In genomic region chr22:46656856-46657654, GRCh38 we compare ENCODE assay signal across 18 cellular contexts. TPM values are rescaled to one million over a fixed set of nuclear protein-coding genes. Genes with fewer than 3 reads are reported as not detected.
A peak's percentile ranks its signal among the peaks of the same experiment; 100 is the strongest.
DNase-seq lines count a peak whose midpoint lies in the region; ATAC-seq, FAIRE-seq and TF ChIP-seq lines count a peak whose summit lies in the region.
"Had no signal": no experiment of that assay in that cellular context is flagged by ENCODE, and none has a peak within 500 bp of the region (broad histone marks: within the 10 kb centered on the region; RNA-seq: fewer than 3 reads in every experiment).

No MANE protein-coding gene starts in this region.

- no peak overlapping the region for H3K4me3 Mint-ChIP-seq in activated CD4-positive, alpha-beta memory T cell treated with anti-CD3 and anti-CD28 coated beads for 36 hours
- no peak overlapping the region for H3K4me3 Mint-ChIP-seq in activated CD4-positive, alpha-beta memory T cell treated with anti-CD3 and anti-CD28 coated beads, Interleukin-2, amount 10 ng/mL, durations not matched to agents 7 days and 5 days
- no peak overlapping the region for H3K4me3 Mint-ChIP-seq in H9
- no peak overlapping the region for H3K4me3 Mint-ChIP-seq in central memory CD8-positive, alpha-beta T cell
- H3K4me3 Mint-ChIP-seq: CD8-positive, alpha-beta memory T cell had no signal

- peak overlapping the region; percentile 78 for H3K4me2 ChIP-seq in BLaER1
- H3K4me2 ChIP-seq in H9 (ENCODE audit: insufficient read depth, insufficient read length, low read length) = no peak overlapping the region
- H3K4me2 ChIP-seq: A549 had no signal

- peaks cover 91% of the 10 kb centered on the region for H3K4me1 ChIP-seq in BLaER1
- no peaks in the 10 kb centered on the region for H3K4me1 ChIP-seq in H9 (ENCODE audit: insufficient read depth, low read length)
- H3K4me1 ChIP-seq: HAP-1 had no signal

- CTCF ChIA-PET in activated CD4-positive, alpha-beta memory T cell treated with anti-CD3 and anti-CD28 coated beads for 36 hours (lab: Charles Lee) = no interaction called here
- CTCF ChIA-PET in activated CD4-positive, alpha-beta memory T cell treated with anti-CD3 and anti-CD28 coated beads, Interleukin-2, amount 10 ng/mL, durations not matched to agents 7 days and 5 days (lab: Charles Lee) = no interaction called here

- no peaks in the 10 kb centered on the region for H3K79me2 ChIP-seq in H9 (ENCODE audit: insufficient read depth, low read length)

- no peaks in the 10 kb centered on the region for H3K9me3 Mint-ChIP-seq in activated CD4-positive, alpha-beta memory T cell treated with anti-CD3 and anti-CD28 coated beads for 36 hours
- H3K9me3 Mint-ChIP-seq in activated CD4-positive, alpha-beta memory T cell treated with anti-CD3 and anti-CD28 coated beads, Interleukin-2, amount 10 ng/mL, durations not matched to agents 7 days and 5 days = no peaks in the 10 kb centered on the region
- no peaks in the 10 kb centered on the region; a peak in 1 of 5 replicates for H3K9me3 Mint-ChIP-seq in H9
- no peaks in the 10 kb centered on the region for H3K9me3 Mint-ChIP-seq in central memory CD8-positive, alpha-beta T cell
- H3K9me3 Mint-ChIP-seq: CD8-positive, alpha-beta memory T cell had no signal

- no peaks in the 10 kb centered on the region for H3K27me3 Mint-ChIP-seq in activated CD4-positive, alpha-beta memory T cell treated with anti-CD3 and anti-CD28 coated beads for 36 hours
- no peaks in the 10 kb centered on the region for H3K27me3 Mint-ChIP-seq in activated CD4-positive, alpha-beta memory T cell treated with anti-CD3 and anti-CD28 coated beads, Interleukin-2, amount 10 ng/mL, durations not matched to agents 7 days and 5 days
- H3K27me3 Mint-ChIP-seq in H9 (ENCODE audit: low read depth) = no peaks in the 10 kb centered on the region
- no peaks in the 10 kb centered on the region for H3K27me3 Mint-ChIP-seq in central memory CD8-positive, alpha-beta T cell
- H3K27me3 Mint-ChIP-seq: CD8-positive, alpha-beta memory T cell had no signal

- H3K27me3 ChIP-seq in BLaER1 = no peaks in the 10 kb centered on the region
- H3K27me3 ChIP-seq in H9 (ENCODE audit: insufficient read depth, low read length) = no peaks in the 10 kb centered on the region

- H2BK5ac ChIP-seq in H9 (ENCODE audit: insufficient read length, low read length) = no peak overlapping the region

- TF ChIP-seq CTCF in H9 (conservative IDR thresholded peaks at IDR 0.05) = no peak

- H3K14ac ChIP-seq in H9 (ENCODE audit: insufficient read depth, low read length) = no peak overlapping the region; the same call in 1 of the 2 replicates

- H2BK12ac ChIP-seq in H9 (ENCODE audit: insufficient read length, low read depth, low read length) = no peak overlapping the region

- peaks cover 96% of the 10 kb centered on the region for H4K20me1 ChIP-seq in BLaER1
- no peaks in the 10 kb centered on the region for H4K20me1 ChIP-seq in H9 (ENCODE audit: control insufficient read depth, insufficient read depth, insufficient read length)

- H3K9me3 ChIP-seq in BLaER1 (no peaks in the 10 kb centered on the region), H9 (ENCODE audit: control insufficient read depth, low read depth, low read length) (no peaks in the 10 kb centered on the region)
- H3K9me3 ChIP-seq: A549, HAP-1 had no signal

- no CpG with 5 or more reads among the region's 15 CpGs for WGBS in H9 (ENCODE audit: extremely low coverage, insufficient read length, low lambda C conversion rate)

- H3K4ac ChIP-seq in H9 (ENCODE audit: low read depth, low read length) = no peak overlapping the region

- intact Hi-C loops in activated CD4-positive, alpha-beta memory T cell treated with anti-CD3 and anti-CD28 coated beads for 36 hours (cut with micrococcal nuclease) = no loop called here

- no peak overlapping the region for H2AK5ac ChIP-seq in H9 (ENCODE audit: insufficient read length, low read length)

- H3K18ac ChIP-seq in H9 (ENCODE audit: insufficient read length, low read depth, low read length) = no peak overlapping the region

- H2BK15ac ChIP-seq in H9 (ENCODE audit: low read depth, low read length) = no peak overlapping the region

- no peaks in the 10 kb centered on the region for H3K79me1 ChIP-seq in H9 (ENCODE audit: insufficient read depth, low read depth, low read length, poor library complexity, severe bottlenecking)

- H3K23me2 ChIP-seq in H9 (ENCODE audit: insufficient read length, low read depth, low read length, poor library complexity, severe bottlenecking) = no peaks in the 10 kb centered on the region

- ATAC-seq in central memory CD8-positive, alpha-beta T cell (replicated peaks; ENCODE audit: extremely low read depth, poor library complexity, severe bottlenecking) = no peak
- ATAC-seq: A549 had no signal

- H3K4me3 ChIP-seq in BLaER1 = no peak overlapping the region
- H3K4me3 ChIP-seq: A549, HAP-1 had no signal

- no peak overlapping the region for H3T11ph ChIP-seq in H9 (ENCODE audit: low read length)

- H2BK120ac ChIP-seq in H9 (ENCODE audit: low read depth, low read length, poor library complexity, severe bottlenecking) = no peak overlapping the region

- POLR2A ChIA-PET in activated CD4-positive, alpha-beta memory T cell treated with anti-CD3 and anti-CD28 coated beads for 36 hours (lab: Charles Lee) = no interaction called here
- POLR2A ChIA-PET in activated CD4-positive, alpha-beta memory T cell treated with anti-CD3 and anti-CD28 coated beads, Interleukin-2, amount 10 ng/mL, durations not matched to agents 7 days and 5 days (lab: Charles Lee) = no interaction called here

- H3K9ac ChIP-seq in BLaER1 = peak overlapping the region; percentile 61
- no peak overlapping the region for H3K9ac ChIP-seq in H9 (ENCODE audit: extremely low read depth, insufficient read length, low read length)

- H3K36me3 ChIP-seq in BLaER1 = peaks cover 47% of the 10 kb centered on the region
- H3K36me3 ChIP-seq: HAP-1 had no signal

- no peak overlapping the region for H4K8ac ChIP-seq in H9 (replicated peaks; ENCODE audit: insufficient read length, low read depth, low read length)

- H3K27ac ChIP-seq in BLaER1 = peak overlapping the region; percentile 63
- H3K27ac ChIP-seq in H9 (ENCODE audit: insufficient read length, low read depth, low read length) = no peak overlapping the region
- H3K27ac ChIP-seq: A549 had no signal

- no peak overlapping the region for H2AFZ ChIP-seq in H9 (ENCODE audit: low read length)

- no peak for DNase-seq in activated CD4-positive, alpha-beta memory T cell treated with anti-CD3 and anti-CD28 coated beads for 36 hours
- DNase-seq in activated CD4-positive, alpha-beta memory T cell treated with anti-CD3 and anti-CD28 coated beads, Interleukin-2, amount 10 ng/mL, durations not matched to agents 7 days and 5 days = no peak
- DNase-seq in H9 = no peak
- DNase-seq in central memory CD8-positive, alpha-beta T cell (ENCODE audit: low spot score in 2 of 2) = no peak
- no peak for DNase-seq in HTR-8/SVneo (ENCODE audit: insufficient read length, low spot score)
- no peak for DNase-seq in effector CD4-positive, alpha-beta T cell
- no peak for DNase-seq in NCI-H748 (lab: John Stamatoyannopoulos, UW; ENCODE audit: unreplicated experiment)
- DNase-seq: CD8-positive, alpha-beta memory T cell; NCI-H1417; NCI-H187 treated with DMSO at 0.1 percent for 48 hours; NCI-H2227 treated with DMSO at 0.1 percent for 48 hours; NCI-H524; SHP77 treated with DMSO at 0.1 percent for 48 hours had no signal

- no peak overlapping the region for H3K56ac ChIP-seq in H9 (ENCODE audit: insufficient read length, low read depth, low read length)

- no peak overlapping the region for H4K5ac ChIP-seq in H9 (ENCODE audit: insufficient read length, low read depth, low read length)

- FAIRE-seq in HTR-8/SVneo (lab: Jason Lieb, UNC) = no peak
- FAIRE-seq: A549, GM12892, GM18507 had no signal

- no peak overlapping the region for H2BK20ac ChIP-seq in H9 (ENCODE audit: low read depth, low read length, poor library complexity, severe bottlenecking)

- H3K36me3 Mint-ChIP-seq in activated CD4-positive, alpha-beta memory T cell treated with anti-CD3 and anti-CD28 coated beads for 36 hours = peaks cover 2% of the 10 kb centered on the region
- no peaks in the 10 kb centered on the region for H3K36me3 Mint-ChIP-seq in activated CD4-positive, alpha-beta memory T cell treated with anti-CD3 and anti-CD28 coated beads, Interleukin-2, amount 10 ng/mL, durations not matched to agents 7 days and 5 days (ENCODE audit: low read depth)
- H3K36me3 Mint-ChIP-seq in H9 (ENCODE audit: insufficient read depth in 1 of 3, low read depth in 3 of 3) = no peaks in the 10 kb centered on the region
- peaks cover 4% of the 10 kb centered on the region for H3K36me3 Mint-ChIP-seq in central memory CD8-positive, alpha-beta T cell (ENCODE audit: insufficient read depth)

- peak overlapping the region; percentile 14 for H3K27ac Mint-ChIP-seq in activated CD4-positive, alpha-beta memory T cell treated with anti-CD3 and anti-CD28 coated beads for 36 hours
- no peak overlapping the region for H3K27ac Mint-ChIP-seq in activated CD4-positive, alpha-beta memory T cell treated with anti-CD3 and anti-CD28 coated beads, Interleukin-2, amount 10 ng/mL, durations not matched to agents 7 days and 5 days
- H3K27ac Mint-ChIP-seq in H9 = peak overlapping the region in 2 of 3 experiments; percentile 81 to 89; a peak in 4 of 7 replicates
- H3K27ac Mint-ChIP-seq in central memory CD8-positive, alpha-beta T cell (ENCODE audit: low read depth) = peak overlapping the region; percentile 83

- peaks cover 47% of the 10 kb centered on the region for H3K4me1 Mint-ChIP-seq in activated CD4-positive, alpha-beta memory T cell treated with anti-CD3 and anti-CD28 coated beads for 36 hours (ENCODE audit: low read depth)
- H3K4me1 Mint-ChIP-seq in activated CD4-positive, alpha-beta memory T cell treated with anti-CD3 and anti-CD28 coated beads, Interleukin-2, amount 10 ng/mL, durations not matched to agents 7 days and 5 days = peaks cover 41% of the 10 kb centered on the region
- peaks cover 8 to 11% of the 10 kb centered on the region in 2 experiments for H3K4me1 Mint-ChIP-seq in H9
- H3K4me1 Mint-ChIP-seq in central memory CD8-positive, alpha-beta T cell = peaks cover 24% of the 10 kb centered on the region

- H4K91ac ChIP-seq in H9 (ENCODE audit: insufficient read length, low read depth, low read length) = no peak overlapping the region

- H3K23ac ChIP-seq in H9 (ENCODE audit: insufficient read length, low read depth, low read length) = no peak overlapping the region

RNA-seq across cellular contexts. Expression of gene GRAMD4, which starts 36.9 kb away (rescaled TPM):
- 10 to 100 TPM; 50.4 to 52.0 TPM for total RNA-seq in activated CD4-positive, alpha-beta memory T cell treated with anti-CD3 and anti-CD28 coated beads for 36 hours
- 10 to 100 TPM; 52.9 to 54.8 TPM for total RNA-seq in activated CD4-positive, alpha-beta memory T cell treated with anti-CD3 and anti-CD28 coated beads, Interleukin-2, amount 10 ng/mL, durations not matched to agents 7 days and 5 days
- total RNA-seq in H9 (2021) = 19.8 and 20.4 TPM in 2 replicates
